1 cellular context compared by ENCODE assay signal in the genomic region with DNA sequence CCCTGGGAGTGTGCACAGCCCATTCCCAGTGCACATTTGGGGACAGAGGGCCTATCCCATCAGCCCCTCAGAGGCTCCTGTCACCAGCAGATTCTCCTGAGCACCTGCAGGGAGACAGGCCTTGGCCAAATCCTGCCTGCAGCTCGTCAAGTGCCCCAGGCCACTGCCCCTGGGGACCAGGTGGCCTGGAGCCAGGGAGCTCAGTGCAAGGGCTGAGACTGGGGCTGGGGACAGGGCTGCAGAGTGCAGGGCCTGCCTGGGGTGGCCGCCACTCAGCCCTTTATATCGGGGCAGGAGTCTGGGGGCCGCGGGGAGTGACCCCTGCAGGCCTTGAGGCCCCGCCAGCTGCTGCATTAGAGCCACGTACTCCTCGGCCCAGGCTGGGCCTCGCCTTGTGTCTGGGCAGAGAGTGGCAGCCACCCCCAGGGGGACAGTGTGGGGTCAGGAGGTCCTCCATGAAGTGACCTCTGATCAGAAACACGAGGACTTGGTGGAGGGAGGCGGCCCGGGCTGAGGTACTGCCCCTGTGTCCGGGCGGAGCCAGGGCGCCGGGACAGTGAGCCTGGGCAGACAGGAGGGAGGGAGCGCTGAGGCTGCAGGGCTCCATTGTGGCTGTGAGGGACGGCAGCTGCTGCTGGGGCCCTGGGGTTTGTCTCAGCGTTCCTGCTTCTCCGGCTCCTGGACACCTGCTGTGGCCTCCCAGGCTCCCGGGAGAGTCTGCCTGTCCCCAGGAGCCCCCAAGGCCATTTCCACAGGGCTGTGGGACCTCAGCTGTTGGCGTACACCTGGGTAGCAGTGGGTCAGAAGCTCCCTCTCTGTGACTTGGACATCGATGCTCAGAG.
TF ChIP-seq lines count a peak whose summit lies in the region.

No MANE protein-coding gene starts in this region.

TF ChIP-seq in HepG2, 621 proteins besides CTCF, POLR2A, EP300 and RAD21 (continued from another document and continues in another):
- TF ChIP-seq SP2 (CRISPR knock-in tag; IDR thresholded peaks at IDR 0.05) (no peak), SATB2 (CRISPR knock-in tag; IDR thresholded peaks at IDR 0.05) (no peak), ZNF251 (CRISPR knock-in tag; IDR thresholded peaks at IDR 0.05) (no peak), SP140L (CRISPR knock-in tag; IDR thresholded peaks at IDR 0.05; ENCODE audit: borderline replicate concordance) (no peak), KDM5B (CRISPR knock-in tag; IDR thresholded peaks at IDR 0.05; ENCODE audit: borderline replicate concordance) (peak; percentile 59; the same call in 1 of the 2 replicates), ZFP41 (CRISPR knock-in tag; IDR thresholded peaks at IDR 0.05; ENCODE audit: borderline replicate concordance) (no peak), ZBTB26 (CRISPR knock-in tag; IDR thresholded peaks at IDR 0.05; ENCODE audit: borderline replicate concordance) (no peak), HDAC2 (CRISPR knock-in tag; IDR thresholded peaks at IDR 0.05) (peak; percentile 14; the same call in 1 of the 2 replicates), FOXC1 (CRISPR knock-in tag; IDR thresholded peaks at IDR 0.05; ENCODE audit: borderline replicate concordance) (0 out of 2 replicates have a peak, but pooled peaks have one; percentile 46), ATF7-NPFF (CRISPR knock-in tag; IDR thresholded peaks at IDR 0.05; ENCODE audit: low read depth) (no peak), LRRFIP1 (CRISPR knock-in tag; conservative IDR thresholded peaks at IDR 0.05) (no peak), ZFP36L2 (CRISPR knock-in tag; IDR thresholded peaks at IDR 0.05) (no peak), KDM5A (IDR thresholded peaks at IDR 0.05; ENCODE audit: borderline replicate concordance, low read length) (no peak), ZNF761 (CRISPR knock-in tag; conservative IDR thresholded peaks at IDR 0.05) (no peak), ZNF34 (CRISPR knock-in tag; IDR thresholded peaks at IDR 0.05; ENCODE audit: borderline replicate concordance) (no peak), RAD51 (IDR thresholded peaks at IDR 0.05; ENCODE audit: borderline replicate concordance) (no peak), ELF4 (CRISPR knock-in tag; IDR thresholded peaks at IDR 0.05; ENCODE audit: borderline replicate concordance) (no peak), ISL2 (CRISPR knock-in tag; IDR thresholded peaks at IDR 0.05) (peak; percentile 34; the same call in 1 of the 2 replicates), KMT2B (CRISPR knock-in tag; IDR thresholded peaks at IDR 0.05) (no peak), ZNF33B (CRISPR knock-in tag; IDR thresholded peaks at IDR 0.05) (no peak), IRX3 (CRISPR knock-in tag; IDR thresholded peaks at IDR 0.05; ENCODE audit: borderline replicate concordance, low read depth) (no peak), PRPF4 (IDR thresholded peaks at IDR 0.05; ENCODE audit: low read depth, low read length, poor library complexity, severe bottlenecking) (no peak), ZBTB7B (CRISPR knock-in tag; IDR thresholded peaks at IDR 0.05) (no peak), ATRX (CRISPR knock-in tag; IDR thresholded peaks at IDR 0.05; ENCODE audit: borderline replicate concordance) (no peak), ZNF451 (CRISPR knock-in tag; IDR thresholded peaks at IDR 0.05) (no peak), ZNF564 (CRISPR knock-in tag; IDR thresholded peaks at IDR 0.05) (no peak), MATR3 (CRISPR knock-in tag; IDR thresholded peaks at IDR 0.05) (0 out of 2 replicates have a peak, but pooled peaks have one; percentile 19), ZNF790 (CRISPR knock-in tag; IDR thresholded peaks at IDR 0.05; ENCODE audit: borderline replicate concordance) (no peak), FOXP1 (IDR thresholded peaks at IDR 0.05) (no peak), FOXP1 (CRISPR knock-in tag; IDR thresholded peaks at IDR 0.05) (no peak), SOX5 (CRISPR knock-in tag; IDR thresholded peaks at IDR 0.05; ENCODE audit: borderline replicate concordance) (no peak), MIXL1 (CRISPR knock-in tag; IDR thresholded peaks at IDR 0.05) (no peak), GLI4 (CRISPR knock-in tag; IDR thresholded peaks at IDR 0.05; ENCODE audit: borderline replicate concordance) (no peak), BATF2 (CRISPR knock-in tag; IDR thresholded peaks at IDR 0.05) (no peak), GATA4 (IDR thresholded peaks at IDR 0.05; ENCODE audit: borderline replicate concordance, low read depth) (no peak), ZNF3 (CRISPR knock-in tag; IDR thresholded peaks at IDR 0.05) (no peak), ZNF816 (CRISPR knock-in tag; IDR thresholded peaks at IDR 0.05; ENCODE audit: borderline replicate concordance) (no peak), NFKB2 (CRISPR knock-in tag; IDR thresholded peaks at IDR 0.05; ENCODE audit: borderline replicate concordance) (peak; percentile 12; the same call in 1 of the 2 replicates), FOXA3 (CRISPR knock-in tag; IDR thresholded peaks at IDR 0.05) (no peak), ATF2 (CRISPR knock-in tag; IDR thresholded peaks at IDR 0.05) (no peak), CBX5 (CRISPR knock-in tag; IDR thresholded peaks at IDR 0.05; ENCODE audit: borderline replicate concordance) (no peak), DMAP1 (CRISPR knock-in tag; IDR thresholded peaks at IDR 0.05) (no peak), HNRNPH1 (optimal IDR thresholded peaks at IDR 0.05; ENCODE audit: low read depth, low read length) (no peak), NONO (IDR thresholded peaks at IDR 0.05) (no peak), NONO (CRISPR knock-in tag; conservative IDR thresholded peaks at IDR 0.05) (no peak), NR2F6 (IDR thresholded peaks at IDR 0.05) (peak; percentile 46; the same call in 1 of the 2 replicates), NR2F6 (CRISPR knock-in tag; IDR thresholded peaks at IDR 0.05) (peak; percentile 62; the same call in 1 of the 2 replicates), MED13 (CRISPR knock-in tag; IDR thresholded peaks at IDR 0.05) (no peak), AKAP8 (CRISPR knock-in tag; IDR thresholded peaks at IDR 0.05) (no peak; the same call in 1 of the 2 replicates), SP4 (CRISPR knock-in tag; IDR thresholded peaks at IDR 0.05) (no peak)
- TF ChIP-seq, protein P1, sequence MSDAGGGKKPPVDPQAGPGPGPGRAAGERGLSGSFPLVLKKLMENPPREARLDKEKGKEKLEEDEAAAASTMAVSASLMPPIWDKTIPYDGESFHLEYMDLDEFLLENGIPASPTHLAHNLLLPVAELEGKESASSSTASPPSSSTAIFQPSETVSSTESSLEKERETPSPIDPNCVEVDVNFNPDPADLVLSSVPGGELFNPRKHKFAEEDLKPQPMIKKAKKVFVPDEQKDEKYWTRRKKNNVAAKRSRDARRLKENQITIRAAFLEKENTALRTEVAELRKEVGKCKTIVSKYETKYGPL (CRISPR knock-in tag; IDR thresholded peaks at IDR 0.05), result no peak
- TF ChIP-seq, protein P2, sequence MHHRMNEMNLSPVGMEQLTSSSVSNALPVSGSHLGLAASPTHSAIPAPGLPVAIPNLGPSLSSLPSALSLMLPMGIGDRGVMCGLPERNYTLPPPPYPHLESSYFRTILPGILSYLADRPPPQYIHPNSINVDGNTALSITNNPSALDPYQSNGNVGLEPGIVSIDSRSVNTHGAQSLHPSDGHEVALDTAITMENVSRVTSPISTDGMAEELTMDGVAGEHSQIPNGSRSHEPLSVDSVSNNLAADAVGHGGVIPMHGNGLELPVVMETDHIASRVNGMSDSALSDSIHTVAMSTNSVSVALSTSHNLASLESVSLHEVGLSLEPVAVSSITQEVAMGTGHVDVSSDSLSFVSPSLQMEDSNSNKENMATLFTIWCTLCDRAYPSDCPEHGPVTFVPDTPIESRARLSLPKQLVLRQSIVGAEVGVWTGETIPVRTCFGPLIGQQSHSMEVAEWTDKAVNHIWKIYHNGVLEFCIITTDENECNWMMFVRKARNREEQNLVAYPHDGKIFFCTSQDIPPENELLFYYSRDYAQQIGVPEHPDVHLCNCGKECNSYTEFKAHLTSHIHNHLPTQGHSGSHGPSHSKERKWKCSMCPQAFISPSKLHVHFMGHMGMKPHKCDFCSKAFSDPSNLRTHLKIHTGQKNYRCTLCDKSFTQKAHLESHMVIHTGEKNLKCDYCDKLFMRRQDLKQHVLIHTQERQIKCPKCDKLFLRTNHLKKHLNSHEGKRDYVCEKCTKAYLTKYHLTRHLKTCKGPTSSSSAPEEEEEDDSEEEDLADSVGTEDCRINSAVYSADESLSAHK (CRISPR knock-in tag; IDR thresholded peaks at IDR 0.05; ENCODE audit: borderline replicate concordance), result no peak
- TF ChIP-seq, protein P3, sequence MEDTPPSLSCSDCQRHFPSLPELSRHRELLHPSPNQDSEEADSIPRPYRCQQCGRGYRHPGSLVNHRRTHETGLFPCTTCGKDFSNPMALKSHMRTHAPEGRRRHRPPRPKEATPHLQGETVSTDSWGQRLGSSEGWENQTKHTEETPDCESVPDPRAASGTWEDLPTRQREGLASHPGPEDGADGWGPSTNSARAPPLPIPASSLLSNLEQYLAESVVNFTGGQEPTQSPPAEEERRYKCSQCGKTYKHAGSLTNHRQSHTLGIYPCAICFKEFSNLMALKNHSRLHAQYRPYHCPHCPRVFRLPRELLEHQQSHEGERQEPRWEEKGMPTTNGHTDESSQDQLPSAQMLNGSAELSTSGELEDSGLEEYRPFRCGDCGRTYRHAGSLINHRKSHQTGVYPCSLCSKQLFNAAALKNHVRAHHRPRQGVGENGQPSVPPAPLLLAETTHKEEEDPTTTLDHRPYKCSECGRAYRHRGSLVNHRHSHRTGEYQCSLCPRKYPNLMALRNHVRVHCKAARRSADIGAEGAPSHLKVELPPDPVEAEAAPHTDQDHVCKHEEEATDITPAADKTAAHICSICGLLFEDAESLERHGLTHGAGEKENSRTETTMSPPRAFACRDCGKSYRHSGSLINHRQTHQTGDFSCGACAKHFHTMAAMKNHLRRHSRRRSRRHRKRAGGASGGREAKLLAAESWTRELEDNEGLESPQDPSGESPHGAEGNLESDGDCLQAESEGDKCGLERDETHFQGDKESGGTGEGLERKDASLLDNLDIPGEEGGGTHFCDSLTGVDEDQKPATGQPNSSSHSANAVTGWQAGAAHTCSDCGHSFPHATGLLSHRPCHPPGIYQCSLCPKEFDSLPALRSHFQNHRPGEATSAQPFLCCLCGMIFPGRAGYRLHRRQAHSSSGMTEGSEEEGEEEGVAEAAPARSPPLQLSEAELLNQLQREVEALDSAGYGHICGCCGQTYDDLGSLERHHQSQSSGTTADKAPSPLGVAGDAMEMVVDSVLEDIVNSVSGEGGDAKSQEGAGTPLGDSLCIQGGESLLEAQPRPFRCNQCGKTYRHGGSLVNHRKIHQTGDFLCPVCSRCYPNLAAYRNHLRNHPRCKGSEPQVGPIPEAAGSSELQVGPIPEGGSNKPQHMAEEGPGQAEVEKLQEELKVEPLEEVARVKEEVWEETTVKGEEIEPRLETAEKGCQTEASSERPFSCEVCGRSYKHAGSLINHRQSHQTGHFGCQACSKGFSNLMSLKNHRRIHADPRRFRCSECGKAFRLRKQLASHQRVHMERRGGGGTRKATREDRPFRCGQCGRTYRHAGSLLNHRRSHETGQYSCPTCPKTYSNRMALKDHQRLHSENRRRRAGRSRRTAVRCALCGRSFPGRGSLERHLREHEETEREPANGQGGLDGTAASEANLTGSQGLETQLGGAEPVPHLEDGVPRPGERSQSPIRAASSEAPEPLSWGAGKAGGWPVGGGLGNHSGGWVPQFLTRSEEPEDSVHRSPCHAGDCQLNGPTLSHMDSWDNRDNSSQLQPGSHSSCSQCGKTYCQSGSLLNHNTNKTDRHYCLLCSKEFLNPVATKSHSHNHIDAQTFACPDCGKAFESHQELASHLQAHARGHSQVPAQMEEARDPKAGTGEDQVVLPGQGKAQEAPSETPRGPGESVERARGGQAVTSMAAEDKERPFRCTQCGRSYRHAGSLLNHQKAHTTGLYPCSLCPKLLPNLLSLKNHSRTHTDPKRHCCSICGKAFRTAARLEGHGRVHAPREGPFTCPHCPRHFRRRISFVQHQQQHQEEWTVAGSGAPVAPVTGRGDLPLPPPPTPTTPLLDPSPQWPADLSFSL (CRISPR knock-in tag; IDR thresholded peaks at IDR 0.05), result no peak
- TF ChIP-seq, protein P4, sequence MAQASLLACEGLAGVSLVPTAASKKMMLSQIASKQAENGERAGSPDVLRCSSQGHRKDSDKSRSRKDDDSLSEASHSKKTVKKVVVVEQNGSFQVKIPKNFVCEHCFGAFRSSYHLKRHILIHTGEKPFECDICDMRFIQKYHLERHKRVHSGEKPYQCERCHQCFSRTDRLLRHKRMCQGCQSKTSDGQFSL (CRISPR knock-in tag; IDR thresholded peaks at IDR 0.05), result no peak
